ENCODE assay signal across 13 cellular contexts in the genomic region with DNA sequence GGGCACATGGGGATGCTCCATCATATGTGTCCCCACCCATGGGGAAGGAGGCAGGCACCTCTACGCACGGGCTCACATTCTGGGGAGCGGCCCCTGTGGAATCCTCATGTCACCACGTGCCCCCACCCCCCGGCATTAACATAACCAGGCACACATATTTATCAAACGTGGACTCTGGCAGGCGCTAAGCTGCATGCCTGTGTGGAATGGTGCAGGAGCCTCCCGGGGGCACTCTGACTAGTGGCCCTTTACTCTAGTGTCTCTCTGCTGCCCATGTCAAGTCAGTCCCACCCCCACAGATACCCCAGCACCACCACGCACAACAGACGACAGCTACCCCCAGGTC.
DNase-seq lines count a peak whose midpoint lies in the region; ATAC-seq and TF ChIP-seq lines count a peak whose summit lies in the region.
"Had no signal": no experiment of that assay in that cellular context is flagged by ENCODE, and none has a peak within 500 bp of the region (broad histone marks: within the 10 kb centered on the region; RNA-seq: fewer than 3 reads in every experiment).

No MANE protein-coding gene starts in this region.

- no peak for ATAC-seq in effector memory CD8-positive, alpha-beta T cell (replicated peaks)
- no peak for ATAC-seq in GM19463 (IDR thresholded peaks at IDR 0.05; ENCODE audit: unreplicated experiment)

- H2BK120ac ChIP-seq in neuronal stem cell (ENCODE audit: low read depth, low read length): no peak overlapping the region

- H3K9me2 ChIP-seq in OCI-LY1 (ENCODE audit: low read depth, low read length): no peaks in the 10 kb centered on the region
- H3K9me2 ChIP-seq: SK-N-SH had no signal

- H3K4ac ChIP-seq in neuronal stem cell (ENCODE audit: low read length): peak overlapping the region; percentile 10

- H2BK15ac ChIP-seq in neuronal stem cell (ENCODE audit: low read length): peak overlapping the region; percentile 30

- H3K23ac ChIP-seq in neuronal stem cell (ENCODE audit: low read depth, low read length, poor library complexity): no peak overlapping the region

- H2BK5ac ChIP-seq in neuronal stem cell (ENCODE audit: low read length): no peak overlapping the region

- H3K9ac ChIP-seq in OCI-LY1 (ENCODE audit: low read length) (peak overlapping the region; percentile 50), neuronal stem cell (ENCODE audit: low read depth, low read length, poor library complexity) (no peak overlapping the region)
- H3K9ac ChIP-seq: SK-N-SH had no signal

- peak overlapping the region; percentile 77 for H3K4me2 ChIP-seq in OCI-LY1 (ENCODE audit: low read length)
- no peak overlapping the region for H3K4me2 ChIP-seq in neuronal stem cell (ENCODE audit: insufficient read depth, low read length, poor library complexity, severe bottlenecking)
- H3K4me2 ChIP-seq: SK-N-SH had no signal

- H3K36me3 ChIP-seq in OCI-LY1 (ENCODE audit: insufficient read depth, low read length) (peaks cover 9% of the 10 kb centered on the region; the same call in 1 of the 2 replicates), neuronal stem cell (replicated peaks in 1 of 2; ENCODE audit: control insufficient read depth in 2 of 2, insufficient read depth in 2 of 2, low read length in 2 of 2) (peaks cover 0 to 9% of the 10 kb centered on the region in 2 donors)
- H3K36me3 ChIP-seq: cardiac muscle cell had no signal

- no peak overlapping the region for H4K91ac ChIP-seq in neuronal stem cell (ENCODE audit: low read depth, low read length, poor library complexity)

- no peak for TF ChIP-seq CTCF in OCI-LY1 (IDR thresholded peaks at IDR 0.05; ENCODE audit: low read length)

- WGBS in neuronal stem cell (ENCODE audit: extremely low coverage in 2 of 2, insufficient read length in 2 of 2, insufficient replicate concordance in 1 of 2), 2 donors: no CpG with 5 or more reads among the region's 10 CpGs

- H3F3A ChIP-seq in OCI-LY1 (ENCODE audit: insufficient read depth, low read length): peaks cover 10% of the 10 kb centered on the region; the same call in 1 of the 2 replicates

- peak overlapping the region; percentile 97 for H3K27ac ChIP-seq in OCI-LY1 (ENCODE audit: low read depth, low read length, poor library complexity, severe bottlenecking)
- H3K27ac ChIP-seq in neuronal stem cell (replicated peaks; ENCODE audit: low read length): no peak overlapping the region
- H3K27ac ChIP-seq: 22Rv1, cardiac muscle cell had no signal

- peaks cover 77% of the 10 kb centered on the region for H3K36me3 Mint-ChIP-seq in effector memory CD8-positive, alpha-beta T cell (ENCODE audit: insufficient read depth)

- H3K9me3 ChIP-seq in OCI-LY1 (ENCODE audit: low read length) (no peaks in the 10 kb centered on the region), neuronal stem cell (replicated peaks in 1 of 2; ENCODE audit: control insufficient read depth in 2 of 2, insufficient read depth in 1 of 2, low read depth in 1 of 2, low read length in 2 of 2) (no peaks in the 10 kb centered on the region)
- H3K9me3 ChIP-seq: SK-N-SH had no signal

- H2AK5ac ChIP-seq in neuronal stem cell (ENCODE audit: low read depth, low read length): peak overlapping the region; percentile 82

- H2AFZ ChIP-seq in OCI-LY1 (ENCODE audit: low read length): no peak overlapping the region
- no peak overlapping the region for H2AFZ ChIP-seq in neuronal stem cell (ENCODE audit: low read length)

- H3K18ac ChIP-seq in neuronal stem cell (ENCODE audit: low read length): peak overlapping the region; percentile 54

- H3K79me2 ChIP-seq in OCI-LY1 (ENCODE audit: insufficient read depth, low read length): peaks cover 33% of the 10 kb centered on the region

- H3K4me3 Mint-ChIP-seq in effector memory CD8-positive, alpha-beta T cell: peak overlapping the region; percentile 83 to 88

- H3K9me3 Mint-ChIP-seq in effector memory CD8-positive, alpha-beta T cell: no peaks in the 10 kb centered on the region

- H3K14ac ChIP-seq in neuronal stem cell (ENCODE audit: low read length): peak overlapping the region; percentile 64

- H3K4me3 ChIP-seq in OCI-LY1 (ENCODE audit: low read depth, low read length, poor library complexity, severe bottlenecking): peak overlapping the region; percentile 47
- H3K4me3 ChIP-seq in neuronal stem cell (ENCODE audit: low read length in 2 of 2): no peak overlapping the region
- H3K4me3 ChIP-seq: cardiac muscle cell had no signal

- DNase-seq in DMS79 treated with DMSO at 0.1 percent for 48 hours (lab: John Stamatoyannopoulos, UW): peak; percentile 62
- no peak for DNase-seq in DMS79 (lab: John Stamatoyannopoulos, UW)
- DNase-seq in effector memory CD8-positive, alpha-beta T cell: no peak
- DNase-seq in neuronal stem cell (ENCODE audit: low spot score): no peak
- DNase-seq in central memory CD4-positive, alpha-beta T cell: no peak
- DNase-seq in NCI-H1105 treated with DMSO at 0.1 percent for 48 hours (lab: John Stamatoyannopoulos, UW): no peak
- DNase-seq: DMS153, NCI-H524, SK-N-SH had no signal

- no peaks in the 10 kb centered on the region for H4K20me1 ChIP-seq in OCI-LY1 (ENCODE audit: insufficient read depth, low read length)

- H3K4me1 ChIP-seq in OCI-LY1 (ENCODE audit: insufficient read depth, low read length, severe bottlenecking) (peaks cover 92% of the 10 kb centered on the region), neuronal stem cell (ENCODE audit: control insufficient read depth in 2 of 2, insufficient read depth in 1 of 2, low read depth in 1 of 2, low read length in 2 of 2) (peaks cover 32 to 33% of the 10 kb centered on the region in 2 donors)

- H4K8ac ChIP-seq in neuronal stem cell (ENCODE audit: low read depth, low read length): peak overlapping the region; percentile 68

- H2BK12ac ChIP-seq in neuronal stem cell (ENCODE audit: low read length): peak overlapping the region; percentile 14

- H3K27me3 ChIP-seq in OCI-LY1 (ENCODE audit: insufficient read depth, low read length): no peaks in the 10 kb centered on the region
- H3K27me3 ChIP-seq in neuronal stem cell (ENCODE audit: control insufficient read depth in 3 of 3, insufficient read depth in 3 of 3, low read depth in 1 of 3, low read length in 3 of 3): no peaks in the 10 kb centered on the region

- peak overlapping the region; percentile 97 to 99 for H3K27ac Mint-ChIP-seq in effector memory CD8-positive, alpha-beta T cell

- H3K27me3 Mint-ChIP-seq in effector memory CD8-positive, alpha-beta T cell: no peaks in the 10 kb centered on the region

- H3K79me1 ChIP-seq in neuronal stem cell (ENCODE audit: low read depth, low read length): peaks cover 8% of the 10 kb centered on the region

- peaks cover 82 to 89% of the 10 kb centered on the region in 2 donors for H3K4me1 Mint-ChIP-seq in effector memory CD8-positive, alpha-beta T cell (ENCODE audit: low read depth in 2 of 2)
